Comparison of ENCODE assay signal across 1 cellular context in the genomic region with DNA sequence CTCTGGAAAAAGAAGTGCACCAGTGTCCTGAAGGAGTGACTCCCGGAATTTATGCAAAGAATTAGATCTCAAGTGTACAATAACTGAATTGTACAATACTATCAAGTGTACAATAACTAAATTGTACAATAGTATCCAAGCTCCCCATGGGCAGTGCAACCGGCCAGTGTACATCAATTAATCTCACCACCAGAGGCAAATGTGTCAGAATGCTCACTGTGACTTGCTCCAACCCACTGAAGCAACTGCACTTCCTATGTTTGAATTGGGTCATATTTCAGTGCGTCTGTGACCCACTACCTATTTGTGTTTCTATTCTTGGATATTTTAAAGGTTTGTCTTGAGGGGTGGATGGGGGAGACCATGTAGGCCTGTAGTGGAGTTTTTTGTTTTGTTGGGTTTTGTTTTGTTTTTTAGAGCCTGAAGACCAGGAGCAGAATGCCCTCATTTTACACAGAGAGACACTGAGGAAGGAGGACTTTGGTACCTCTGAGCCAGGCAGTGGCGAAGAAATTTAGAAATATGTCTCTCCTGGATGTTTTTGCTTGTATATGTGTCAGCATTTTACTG.
A peak's percentile ranks its signal among the peaks of the same experiment; 100 is the strongest.
TF ChIP-seq lines count a peak whose summit lies in the region.

No MANE protein-coding gene starts in this region.

TF ChIP-seq in HEK293, 187 proteins besides CTCF, POLR2A, EP300 and RAD21 (continued from another document):
- TF ChIP-seq, protein P1, sequence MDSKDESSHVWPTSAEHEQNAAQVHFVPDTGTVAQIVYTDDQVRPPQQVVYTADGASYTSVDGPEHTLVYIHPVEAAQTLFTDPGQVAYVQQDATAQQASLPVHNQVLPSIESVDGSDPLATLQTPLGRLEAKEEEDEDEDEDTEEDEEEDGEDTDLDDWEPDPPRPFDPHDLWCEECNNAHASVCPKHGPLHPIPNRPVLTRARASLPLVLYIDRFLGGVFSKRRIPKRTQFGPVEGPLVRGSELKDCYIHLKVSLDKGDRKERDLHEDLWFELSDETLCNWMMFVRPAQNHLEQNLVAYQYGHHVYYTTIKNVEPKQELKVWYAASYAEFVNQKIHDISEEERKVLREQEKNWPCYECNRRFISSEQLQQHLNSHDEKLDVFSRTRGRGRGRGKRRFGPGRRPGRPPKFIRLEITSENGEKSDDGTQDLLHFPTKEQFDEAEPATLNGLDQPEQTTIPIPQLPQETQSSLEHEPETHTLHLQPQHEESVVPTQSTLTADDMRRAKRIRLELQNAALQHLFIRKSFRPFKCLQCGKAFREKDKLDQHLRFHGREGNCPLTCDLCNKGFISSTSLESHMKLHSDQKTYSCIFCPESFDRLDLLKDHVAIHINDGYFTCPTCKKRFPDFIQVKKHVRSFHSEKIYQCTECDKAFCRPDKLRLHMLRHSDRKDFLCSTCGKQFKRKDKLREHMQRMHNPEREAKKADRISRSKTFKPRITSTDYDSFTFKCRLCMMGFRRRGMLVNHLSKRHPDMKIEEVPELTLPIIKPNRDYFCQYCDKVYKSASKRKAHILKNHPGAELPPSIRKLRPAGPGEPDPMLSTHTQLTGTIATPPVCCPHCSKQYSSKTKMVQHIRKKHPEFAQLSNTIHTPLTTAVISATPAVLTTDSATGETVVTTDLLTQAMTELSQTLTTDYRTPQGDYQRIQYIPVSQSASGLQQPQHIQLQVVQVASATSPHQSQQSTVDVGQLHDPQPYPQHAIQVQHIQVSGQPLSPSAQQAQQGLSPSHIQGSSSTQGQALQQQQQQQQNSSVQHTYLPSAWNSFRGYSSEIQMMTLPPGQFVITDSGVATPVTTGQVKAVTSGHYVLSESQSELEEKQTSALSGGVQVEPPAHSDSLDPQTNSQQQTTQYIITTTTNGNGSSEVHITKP (tag by site-specific recombination; IDR thresholded peaks at IDR 0.05) = peak; percentile 91
- TF ChIP-seq SALL2 (tag by site-specific recombination; IDR thresholded peaks at IDR 0.05; ENCODE audit: borderline replicate concordance) = no peak
- TF ChIP-seq ZNF791 (tag by site-specific recombination; IDR thresholded peaks at IDR 0.05) = no peak
- TF ChIP-seq, protein P2, sequence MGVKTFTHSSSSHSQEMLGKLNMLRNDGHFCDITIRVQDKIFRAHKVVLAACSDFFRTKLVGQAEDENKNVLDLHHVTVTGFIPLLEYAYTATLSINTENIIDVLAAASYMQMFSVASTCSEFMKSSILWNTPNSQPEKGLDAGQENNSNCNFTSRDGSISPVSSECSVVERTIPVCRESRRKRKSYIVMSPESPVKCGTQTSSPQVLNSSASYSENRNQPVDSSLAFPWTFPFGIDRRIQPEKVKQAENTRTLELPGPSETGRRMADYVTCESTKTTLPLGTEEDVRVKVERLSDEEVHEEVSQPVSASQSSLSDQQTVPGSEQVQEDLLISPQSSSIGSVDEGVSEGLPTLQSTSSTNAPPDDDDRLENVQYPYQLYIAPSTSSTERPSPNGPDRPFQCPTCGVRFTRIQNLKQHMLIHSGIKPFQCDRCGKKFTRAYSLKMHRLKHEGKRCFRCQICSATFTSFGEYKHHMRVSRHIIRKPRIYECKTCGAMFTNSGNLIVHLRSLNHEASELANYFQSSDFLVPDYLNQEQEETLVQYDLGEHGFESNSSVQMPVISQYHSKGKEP (tag by site-specific recombination; IDR thresholded peaks at IDR 0.05) = 0 out of 2 replicates have a peak, but pooled peaks have one; percentile 30
- TF ChIP-seq KLF1 (tag by site-specific recombination; IDR thresholded peaks at IDR 0.05) = no peak
- no peak for TF ChIP-seq ZNF843 (tag by site-specific recombination; IDR thresholded peaks at IDR 0.05)
- TF ChIP-seq ZNF266 (tag by site-specific recombination; IDR thresholded peaks at IDR 0.05; ENCODE audit: low read depth) = no peak
- no peak for TF ChIP-seq ZNF292 (tag by site-specific recombination; IDR thresholded peaks at IDR 0.05; ENCODE audit: borderline replicate concordance, low read depth)
- no peak for TF ChIP-seq ZNF670 (tag by site-specific recombination; IDR thresholded peaks at IDR 0.05; ENCODE audit: low read depth)
- TF ChIP-seq, protein P3, sequence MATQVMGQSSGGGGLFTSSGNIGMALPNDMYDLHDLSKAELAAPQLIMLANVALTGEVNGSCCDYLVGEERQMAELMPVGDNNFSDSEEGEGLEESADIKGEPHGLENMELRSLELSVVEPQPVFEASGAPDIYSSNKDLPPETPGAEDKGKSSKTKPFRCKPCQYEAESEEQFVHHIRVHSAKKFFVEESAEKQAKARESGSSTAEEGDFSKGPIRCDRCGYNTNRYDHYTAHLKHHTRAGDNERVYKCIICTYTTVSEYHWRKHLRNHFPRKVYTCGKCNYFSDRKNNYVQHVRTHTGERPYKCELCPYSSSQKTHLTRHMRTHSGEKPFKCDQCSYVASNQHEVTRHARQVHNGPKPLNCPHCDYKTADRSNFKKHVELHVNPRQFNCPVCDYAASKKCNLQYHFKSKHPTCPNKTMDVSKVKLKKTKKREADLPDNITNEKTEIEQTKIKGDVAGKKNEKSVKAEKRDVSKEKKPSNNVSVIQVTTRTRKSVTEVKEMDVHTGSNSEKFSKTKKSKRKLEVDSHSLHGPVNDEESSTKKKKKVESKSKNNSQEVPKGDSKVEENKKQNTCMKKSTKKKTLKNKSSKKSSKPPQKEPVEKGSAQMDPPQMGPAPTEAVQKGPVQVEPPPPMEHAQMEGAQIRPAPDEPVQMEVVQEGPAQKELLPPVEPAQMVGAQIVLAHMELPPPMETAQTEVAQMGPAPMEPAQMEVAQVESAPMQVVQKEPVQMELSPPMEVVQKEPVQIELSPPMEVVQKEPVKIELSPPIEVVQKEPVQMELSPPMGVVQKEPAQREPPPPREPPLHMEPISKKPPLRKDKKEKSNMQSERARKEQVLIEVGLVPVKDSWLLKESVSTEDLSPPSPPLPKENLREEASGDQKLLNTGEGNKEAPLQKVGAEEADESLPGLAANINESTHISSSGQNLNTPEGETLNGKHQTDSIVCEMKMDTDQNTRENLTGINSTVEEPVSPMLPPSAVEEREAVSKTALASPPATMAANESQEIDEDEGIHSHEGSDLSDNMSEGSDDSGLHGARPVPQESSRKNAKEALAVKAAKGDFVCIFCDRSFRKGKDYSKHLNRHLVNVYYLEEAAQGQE (tag by site-specific recombination; IDR thresholded peaks at IDR 0.05) = no peak
- TF ChIP-seq ZNF140 (tag by site-specific recombination; IDR thresholded peaks at IDR 0.05) = no peak
- TF ChIP-seq ZBTB17 (tag by site-specific recombination; IDR thresholded peaks at IDR 0.05) = 0 out of 2 replicates have a peak, but pooled peaks have one; percentile 31
- TF ChIP-seq GLIS2 (tag by site-specific recombination; IDR thresholded peaks at IDR 0.05) = no peak
- TF ChIP-seq MYNN (tag by site-specific recombination; IDR thresholded peaks at IDR 0.05; ENCODE audit: borderline replicate concordance) = no peak
- TF ChIP-seq, protein P4, sequence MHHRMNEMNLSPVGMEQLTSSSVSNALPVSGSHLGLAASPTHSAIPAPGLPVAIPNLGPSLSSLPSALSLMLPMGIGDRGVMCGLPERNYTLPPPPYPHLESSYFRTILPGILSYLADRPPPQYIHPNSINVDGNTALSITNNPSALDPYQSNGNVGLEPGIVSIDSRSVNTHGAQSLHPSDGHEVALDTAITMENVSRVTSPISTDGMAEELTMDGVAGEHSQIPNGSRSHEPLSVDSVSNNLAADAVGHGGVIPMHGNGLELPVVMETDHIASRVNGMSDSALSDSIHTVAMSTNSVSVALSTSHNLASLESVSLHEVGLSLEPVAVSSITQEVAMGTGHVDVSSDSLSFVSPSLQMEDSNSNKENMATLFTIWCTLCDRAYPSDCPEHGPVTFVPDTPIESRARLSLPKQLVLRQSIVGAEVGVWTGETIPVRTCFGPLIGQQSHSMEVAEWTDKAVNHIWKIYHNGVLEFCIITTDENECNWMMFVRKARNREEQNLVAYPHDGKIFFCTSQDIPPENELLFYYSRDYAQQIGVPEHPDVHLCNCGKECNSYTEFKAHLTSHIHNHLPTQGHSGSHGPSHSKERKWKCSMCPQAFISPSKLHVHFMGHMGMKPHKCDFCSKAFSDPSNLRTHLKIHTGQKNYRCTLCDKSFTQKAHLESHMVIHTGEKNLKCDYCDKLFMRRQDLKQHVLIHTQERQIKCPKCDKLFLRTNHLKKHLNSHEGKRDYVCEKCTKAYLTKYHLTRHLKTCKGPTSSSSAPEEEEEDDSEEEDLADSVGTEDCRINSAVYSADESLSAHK (tag by site-specific recombination; IDR thresholded peaks at IDR 0.05) = no peak
- no peak for TF ChIP-seq ZXDB (tag by site-specific recombination; IDR thresholded peaks at IDR 0.05)
- peak; percentile 25; the same call in 1 of the 2 replicates for TF ChIP-seq FEZF1 (tag by site-specific recombination; IDR thresholded peaks at IDR 0.05)
- no peak for TF ChIP-seq ZNF221 (tag by site-specific recombination; IDR thresholded peaks at IDR 0.05; ENCODE audit: borderline replicate concordance)
- no peak for TF ChIP-seq ZNF571 (tag by site-specific recombination; IDR thresholded peaks at IDR 0.05)
- no peak for TF ChIP-seq ZBTB1 (tag by site-specific recombination; IDR thresholded peaks at IDR 0.05)
- TF ChIP-seq ZNF837 (tag by site-specific recombination; IDR thresholded peaks at IDR 0.05) = no peak
- no peak for TF ChIP-seq ZNF707 (tag by site-specific recombination; IDR thresholded peaks at IDR 0.05)
